ENCODE assay signal across 16 cellular contexts in genomic region chr2:223901854-223902253, GRCh38. TPM values are rescaled to one million over a fixed set of nuclear protein-coding genes. Genes with fewer than 3 reads are reported as not detected.
DNase-seq lines count a peak whose midpoint lies in the region; ATAC-seq lines count a peak whose summit lies in the region.
"Had no signal": no experiment of that assay in that cellular context is flagged by ENCODE, and none has a peak within 500 bp of the region (broad histone marks: within the 10 kb centered on the region; RNA-seq: fewer than 3 reads in every experiment).

No MANE protein-coding gene starts in this region.

- peaks cover 8 to 9% of the 10 kb centered on the region in 2 experiments for H3K36me3 ChIP-seq in trophoblast cell (ENCODE audit: control insufficient read depth in 1 of 2, insufficient read depth in 2 of 2, low read length in 2 of 2)

- H3K9me3 ChIP-seq in trophoblast cell (ENCODE audit: insufficient read depth, low read depth, low read length), result no peaks in the 10 kb centered on the region
- H3K9me3 ChIP-seq: sigmoid colon, thoracic aorta had no signal

- no peaks in the 10 kb centered on the region for H3K79me2 ChIP-seq in trophoblast cell (ENCODE audit: control insufficient read depth, insufficient read depth, low read length, poor library complexity)

- H3K4me2 ChIP-seq in trophoblast cell (ENCODE audit: low read length), result no peak overlapping the region

- H2AFZ ChIP-seq in trophoblast cell (ENCODE audit: insufficient read depth, low read length, poor library complexity), result no peak overlapping the region

- H2BK12ac ChIP-seq in trophoblast cell (ENCODE audit: low read length), result no peak overlapping the region

- no peaks in the 10 kb centered on the region for H3K9me3 Mint-ChIP-seq in T-helper 2 cell treated with Interferon-gamma antibody and Interleukin-4, amounts not matched to agents 5 μg/mL and 100 μg/mL, for 36 hours
- H3K9me3 Mint-ChIP-seq: activated naive CD8-positive, alpha-beta T cell treated with anti-CD3 and anti-CD28 coated beads, Interleukin-2, amount 10 ng/mL, durations not matched to agents 7 days and 5 days; activated T-cell treated with anti-CD3 and anti-CD28 coated beads, Interleukin-2, amount 50 U/mL, for 4 hours had no signal

- WGBS in trophoblast cell (ENCODE audit: extremely low coverage, insufficient coverage, insufficient read length), result no CpG with 5 or more reads among the region's 2 CpGs

- no peak overlapping the region for H3K23ac ChIP-seq in trophoblast cell (ENCODE audit: low read length)

- H3K4me1 Mint-ChIP-seq in T-helper 2 cell treated with Interferon-gamma antibody and Interleukin-4, amounts not matched to agents 5 μg/mL and 100 μg/mL, for 36 hours (ENCODE audit: low read depth), result peaks cover 15% of the 10 kb centered on the region

- H3K4ac ChIP-seq in trophoblast cell (ENCODE audit: low read depth, low read length), result no peak overlapping the region

- ATAC-seq in GM19025 (IDR thresholded peaks at IDR 0.05; ENCODE audit: low read depth, unreplicated experiment) (peak; percentile 38), esophagus mucosa (peak; percentile 11), GM19035 (IDR thresholded peaks at IDR 0.05; ENCODE audit: unreplicated experiment) (no peak)
- ATAC-seq: activated T-cell treated with anti-CD3 and anti-CD28 coated beads, Interleukin-2, amount 50 U/mL, for 4 hours; SK-N-SH treated with all-trans-retinoic acid at 6 μM for 48 hours had no signal

- peaks cover 49% of the 10 kb centered on the region for H3K36me3 Mint-ChIP-seq in T-helper 2 cell treated with Interferon-gamma antibody and Interleukin-4, amounts not matched to agents 5 μg/mL and 100 μg/mL, for 36 hours (ENCODE audit: low read depth)

- no peak overlapping the region for H3K14ac ChIP-seq in trophoblast cell (ENCODE audit: low read length)

- H3K18ac ChIP-seq in trophoblast cell (ENCODE audit: low read length), result no peak overlapping the region

- H4K8ac ChIP-seq in trophoblast cell (ENCODE audit: low read depth, low read length), result no peak overlapping the region

- no peaks in the 10 kb centered on the region for H3K27me3 Mint-ChIP-seq in T-helper 2 cell treated with Interferon-gamma antibody and Interleukin-4, amounts not matched to agents 5 μg/mL and 100 μg/mL, for 36 hours (ENCODE audit: low read depth)
- H3K27me3 Mint-ChIP-seq: activated naive CD8-positive, alpha-beta T cell treated with anti-CD3 and anti-CD28 coated beads, Interleukin-2, amount 10 ng/mL, durations not matched to agents 7 days and 5 days had no signal

- no peak overlapping the region for H2AK5ac ChIP-seq in trophoblast cell (ENCODE audit: low read length)

- in situ Hi-C loops in KBM-7 (cut with MboI; ENCODE audit: low pct_unique_long_range_greater_than_20kb, low sequenced_read_pairs), result no loop called here

- H3K4me3 Mint-ChIP-seq in T-helper 2 cell treated with Interferon-gamma antibody and Interleukin-4, amounts not matched to agents 5 μg/mL and 100 μg/mL, for 36 hours, result no peak overlapping the region
- H3K4me3 Mint-ChIP-seq: activated naive CD8-positive, alpha-beta T cell treated with anti-CD3 and anti-CD28 coated beads, Interleukin-2, amount 10 ng/mL, durations not matched to agents 7 days and 5 days; activated T-cell treated with anti-CD3 and anti-CD28 coated beads, Interleukin-2, amount 50 U/mL, for 4 hours had no signal

- H3K79me1 ChIP-seq in trophoblast cell (ENCODE audit: low read length), result no peaks in the 10 kb centered on the region

- H3K27me3 ChIP-seq in trophoblast cell (ENCODE audit: insufficient read depth, low read length), result no peaks in the 10 kb centered on the region
- H3K27me3 ChIP-seq: sigmoid colon had no signal

- no peak overlapping the region for H3K9ac ChIP-seq in trophoblast cell (ENCODE audit: low read length)

- H2BK120ac ChIP-seq in trophoblast cell (ENCODE audit: insufficient read depth, low read length, poor library complexity), result no peak overlapping the region

- H3K27ac Mint-ChIP-seq in T-helper 2 cell treated with Interferon-gamma antibody and Interleukin-4, amounts not matched to agents 5 μg/mL and 100 μg/mL, for 36 hours, result no peak overlapping the region
- H3K27ac Mint-ChIP-seq: activated naive CD8-positive, alpha-beta T cell treated with anti-CD3 and anti-CD28 coated beads, Interleukin-2, amount 10 ng/mL, durations not matched to agents 7 days and 5 days had no signal

- H4K91ac ChIP-seq in trophoblast cell (ENCODE audit: low read depth, low read length), result no peak overlapping the region

- no peak overlapping the region for H3K4me3 ChIP-seq in trophoblast cell (ENCODE audit: low read depth, low read length)
- H3K4me3 ChIP-seq: sigmoid colon, thoracic aorta had no signal

- no peak overlapping the region for H2BK5ac ChIP-seq in trophoblast cell (ENCODE audit: low read depth, low read length, poor library complexity)

- DNase-seq in KBM-7 (peak; percentile 4), trophoblast cell (peak; percentile 12 to 48)
- DNase-seq in T-helper 2 cell treated with Interferon-gamma antibody and Interleukin-4, amounts not matched to agents 5 μg/mL and 100 μg/mL, for 36 hours (ENCODE audit: low spot score), result no peak
- DNase-seq in stimulated activated CD4-positive, alpha-beta T cell treated with anti-CD3 and anti-CD28 coated beads, Interleukin-1b, Interleukin-23, amount 100 ng/mL, for 48 hours, result no peak
- DNase-seq: activated naive CD8-positive, alpha-beta T cell treated with anti-CD3 and anti-CD28 coated beads, Interleukin-2, amount 10 ng/mL, durations not matched to agents 7 days and 5 days; activated T-cell treated with anti-CD3 and anti-CD28 coated beads, Interleukin-2, amount 50 U/mL, for 4 hours; DMS53; islet precursor cell; NCI-H446; occipital lobe; sigmoid colon had no signal

- no peak overlapping the region for H4K12ac ChIP-seq in trophoblast cell (ENCODE audit: low read depth, low read length)

- H3K27ac ChIP-seq in trophoblast cell (ENCODE audit: low read depth, low read length), result no peak overlapping the region
- H3K27ac ChIP-seq: sigmoid colon, thoracic aorta had no signal

- no peaks in the 10 kb centered on the region for H3K4me1 ChIP-seq in trophoblast cell (ENCODE audit: control insufficient read depth in 1 of 2, insufficient read depth in 2 of 2, low read length in 2 of 2)
- H3K4me1 ChIP-seq: sigmoid colon had no signal

RNA-seq across cellular contexts. Expression of gene WDFY1, which starts 43.3 kb away (rescaled TPM):
- total RNA-seq in esophagus mucosa, result 24.9 TPM
- polyA plus RNA-seq in trophoblast cell (2013), result 27.3 and 28.3 TPM in 2 replicates

RNA-seq across cellular contexts. Expression of gene MRPL44, which starts 55.4 kb away (rescaled TPM):
- 18.4 TPM for total RNA-seq in esophagus mucosa
- polyA plus RNA-seq in trophoblast cell (2013), result 28.2 and 28.9 TPM in 2 replicates

Comparison
In these comparisons a context has a peak if more than half of its experiments do, and no peak if none do; other contexts are left out.
1. DNase-seq: peak in KBM-7 (single experiment) and trophoblast cell (2 of 2); none in T-helper 2 cell treated with Interferon-gamma antibody and Interleukin-4, amounts not matched to agents 5 μg/mL and 100 μg/mL, for 36 hours (single experiment) and stimulated activated CD4-positive, alpha-beta T cell treated with anti-CD3 and anti-CD28 coated beads, Interleukin-1b, Interleukin-23, amount 100 ng/mL, for 48 hours (single experiment).